8 cellular contexts compared by ENCODE assay signal in the genomic region with DNA sequence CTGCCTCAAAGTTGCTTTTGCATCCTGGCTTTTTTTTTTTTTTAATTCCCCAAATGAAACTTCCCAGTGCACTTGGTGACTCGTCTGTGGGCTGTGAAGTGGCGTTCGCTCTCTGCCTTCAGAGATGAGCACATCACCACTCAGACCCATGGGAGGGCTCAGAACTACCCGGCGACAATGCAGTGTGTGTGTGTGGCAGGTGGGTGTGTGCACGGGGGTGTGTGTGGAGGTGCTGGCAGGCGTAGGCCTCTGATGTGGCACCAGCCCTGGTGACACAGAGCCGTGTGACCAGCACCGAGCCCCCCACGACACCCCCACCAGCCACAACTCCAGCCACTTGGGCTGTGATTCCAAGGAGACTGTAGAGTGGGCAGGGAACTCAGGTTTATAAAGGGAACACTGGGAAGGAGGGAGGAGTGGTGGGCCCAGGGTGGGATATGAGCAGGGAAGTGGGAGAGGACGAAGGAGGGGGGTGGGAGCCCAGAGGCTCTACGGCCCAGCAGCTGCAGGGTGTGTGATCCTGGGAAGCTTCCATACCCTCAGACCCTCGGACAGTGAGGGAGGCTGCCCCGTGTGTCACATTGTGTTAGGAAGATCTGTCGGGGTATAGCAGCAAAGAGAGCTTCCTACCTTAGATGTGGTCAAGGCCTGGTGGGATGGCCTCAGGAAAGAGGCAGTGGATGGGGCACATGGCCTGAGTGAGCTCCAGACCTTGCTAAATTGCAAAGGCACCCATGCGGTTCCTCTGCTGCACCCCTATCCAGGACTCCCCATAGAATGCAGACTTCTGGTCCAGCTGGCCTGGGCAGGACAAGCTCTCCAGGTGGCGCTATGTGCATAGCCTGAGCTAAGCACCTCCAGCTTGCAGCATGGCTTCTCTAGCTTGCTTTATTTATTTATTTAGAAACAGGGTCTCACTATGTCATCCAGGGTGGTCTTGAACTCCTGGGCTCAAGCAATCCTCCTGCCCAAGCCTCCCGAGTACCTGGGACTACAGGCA. TPM values are rescaled to one million over a fixed set of nuclear protein-coding genes. Genes with fewer than 3 reads are reported as not detected.
A peak's percentile ranks its signal among the peaks of the same experiment; 100 is the strongest.
DNase-seq lines count a peak whose midpoint lies in the region; FAIRE-seq and TF ChIP-seq lines count a peak whose summit lies in the region.

No MANE protein-coding gene starts in this region.

- DNase-seq in A172 (ENCODE audit: low spot score): peak; percentile 50
- DNase-seq in GM10248 (ENCODE audit: extremely low spot score): peak; percentile 58
- DNase-seq in SK-N-DZ (ENCODE audit: low spot score): peak; percentile 45
- peak; percentile 30 for DNase-seq in fibroblast of the conjunctiva (ENCODE audit: low read depth)
- peak; percentile 31 for DNase-seq in retina
- no peak for DNase-seq in HK-2 (ENCODE audit: unreplicated experiment)
- DNase-seq in RCC 7860 (ENCODE audit: low spot score): no peak
- no peak for DNase-seq in stimulated activated CD4-positive, alpha-beta T cell treated with anti-CD3 and anti-CD28 coated beads, Interleukin-4, amount 100 ng/mL, for 24 hours

- CTCF ChIA-PET in GM10248 (lab: Yijun Ruan, JAX): interaction anchor here (0.6 to 18.6 kb wide), 7 partner anchors 9 to 265 kb away, joined by 3 to 514 read pairs (median 6); no protein-coding TSS in a partner anchor

- POLR2A ChIA-PET in GM10248 (lab: Yijun Ruan, JAX): no interaction called here

- FAIRE-seq in RCC 7860 (lab: Jason Lieb, UNC): no peak

- peak; percentile 78 for TF ChIP-seq CTCF in GM10248 (IDR thresholded peaks at IDR 0.05; ENCODE audit: control extremely low read depth, extremely low read depth, low read depth, missing control alignments)

RNA-seq across cellular contexts. Expression of a gene that starts 5.8 kb away (rescaled TPM):
- total RNA-seq in A172 (2014; rRNA removed; shearing (Covaris generic)): 52.8 and 54.2 TPM in 2 replicates
- 8.5 and 8.8 TPM in 2 replicates for polyA plus RNA-seq in SK-N-DZ (2014; cell fraction: cytosol; rRNA removed)
- 9.0 and 11.7 TPM in 2 replicates for polyA plus RNA-seq in SK-N-DZ (2014; cell fraction: nucleus; rRNA removed)

Comparison
In these comparisons a context has a peak if more than half of its experiments do, and no peak if none do; other contexts are left out.
1. DNase-seq: peak in A172 (single experiment), GM10248 (single experiment), SK-N-DZ (single experiment), fibroblast of the conjunctiva (single experiment) and retina (single experiment); none in HK-2 (single experiment), RCC 7860 (single experiment) and stimulated activated CD4-positive, alpha-beta T cell treated with anti-CD3 and anti-CD28 coated beads, Interleukin-4, amount 100 ng/mL, for 24 hours (single experiment).